Comparison of ENCODE assay signal across 9 cellular contexts in genomic region chr6:41470341-41471063, GRCh38.
DNase-seq lines count a peak whose midpoint lies in the region; ATAC-seq and TF ChIP-seq lines count a peak whose summit lies in the region.
"Had no signal": no experiment of that assay in that cellular context is flagged by ENCODE, and none has a peak within 500 bp of the region (broad histone marks: within the 10 kb centered on the region; RNA-seq: fewer than 3 reads in every experiment).

No MANE protein-coding gene starts in this region.

- H3K9me3 Mint-ChIP-seq in T-cell (no peaks in the 10 kb centered on the region), progenitor cell of endocrine pancreas (ENCODE audit: low read depth) (no peaks in the 10 kb centered on the region)
- H3K9me3 Mint-ChIP-seq: neural crest cell had no signal

- H3K27ac Mint-ChIP-seq in T-cell, result no peak overlapping the region
- no peak overlapping the region for H3K27ac Mint-ChIP-seq in progenitor cell of endocrine pancreas

- no peak overlapping the region for H3K27ac ChIP-seq in foreskin keratinocyte

- H3K27me3 ChIP-seq in foreskin keratinocyte, result peaks cover 61% of the 10 kb centered on the region

- DNase-seq in EL (peak; percentile 63), T-cell (no peak), foreskin keratinocyte (peak in 1 of 2 donors; percentile 24), progenitor cell of endocrine pancreas (ENCODE audit: low spot score, unreplicated experiment) (peak; percentile 34), KG1 (lab: John Stamatoyannopoulos, UW) (no peak), HuH-7 (ENCODE audit: low spot score) (no peak)
- no peak for DNase-seq in activated effector memory CD4-positive, alpha-beta T cell treated with Interleukin-2 at 50 U/mL for 16 hours

- H3K36me3 Mint-ChIP-seq in T-cell, result no peaks in the 10 kb centered on the region
- no peaks in the 10 kb centered on the region for H3K36me3 Mint-ChIP-seq in progenitor cell of endocrine pancreas (ENCODE audit: insufficient read depth)

- no peak for TF ChIP-seq CTCF in foreskin keratinocyte (conservative IDR thresholded peaks at IDR 0.05)
- TF ChIP-seq CTCF in progenitor cell of endocrine pancreas (IDR thresholded peaks at IDR 0.05; ENCODE audit: unreplicated experiment), result no peak

- ATAC-seq in T-cell (replicated peaks in 1 of 4), result peak in 3 of 4 experiments; percentile 14 to 46 (median 19)
- ATAC-seq in foreskin keratinocyte, result peak; percentile 66
- ATAC-seq in HG03520 (IDR thresholded peaks at IDR 0.05; ENCODE audit: unreplicated experiment), result no peak

- no peaks in the 10 kb centered on the region for H3K4me1 ChIP-seq in foreskin keratinocyte

- peaks cover 6 to 12% (median 7%) of the 10 kb centered on the region in 3 donors for H3K4me1 Mint-ChIP-seq in T-cell
- H3K4me1 Mint-ChIP-seq in progenitor cell of endocrine pancreas (ENCODE audit: low read depth), result peaks cover 42% of the 10 kb centered on the region

- CTCF ChIA-PET in T-cell (lab: Charles Lee), result no interaction called here

- H3K4me3 Mint-ChIP-seq in T-cell (peak overlapping the region in 2 of 3 donors; percentile 61 to 64), progenitor cell of endocrine pancreas (ENCODE audit: low read depth) (peak overlapping the region; percentile 69)

- POLR2A ChIA-PET in T-cell (lab: Charles Lee), result no interaction called here

- peaks cover 57 to 73% of the 10 kb centered on the region in 2 donors for H3K27me3 Mint-ChIP-seq in T-cell
- peaks cover 7% of the 10 kb centered on the region for H3K27me3 Mint-ChIP-seq in progenitor cell of endocrine pancreas

Comparison
In these comparisons a context has a peak if more than half of its experiments do, and no peak if none do; other contexts are left out.
1. DNase-seq: peak in EL (single experiment) and progenitor cell of endocrine pancreas (single experiment); none in T-cell (0 of 34), KG1 (single experiment), activated effector memory CD4-positive, alpha-beta T cell treated with Interleukin-2 at 50 U/mL for 16 hours (single experiment) and HuH-7 (single experiment).